Comparison of ENCODE assay signal across 12 cellular contexts in genomic region chr2:26721267-26722032, GRCh38. TPM values are rescaled to one million over a fixed set of nuclear protein-coding genes. Genes with fewer than 3 reads are reported as not detected.
DNase-seq lines count a peak whose midpoint lies in the region; ATAC-seq, FAIRE-seq and TF ChIP-seq lines count a peak whose summit lies in the region.
"Had no signal": no experiment of that assay in that cellular context is flagged by ENCODE, and none has a peak within 500 bp of the region (broad histone marks: within the 10 kb centered on the region; RNA-seq: fewer than 3 reads in every experiment).

No MANE protein-coding gene starts in this region.

- H3K36me3 ChIP-seq in BLaER1, result no peaks in the 10 kb centered on the region
- no peaks in the 10 kb centered on the region for H3K36me3 ChIP-seq in K562 (ENCODE audit: control insufficient read depth, insufficient read depth, low read length)
- H3K36me3 ChIP-seq in muscle layer of colon (ENCODE audit: insufficient read depth, low read length), result no peaks in the 10 kb centered on the region
- no peaks in the 10 kb centered on the region for H3K36me3 ChIP-seq in CD4-positive, alpha-beta memory T cell (ENCODE audit: insufficient read depth, low read length)

- no peak for FAIRE-seq in K562 (lab: Jason Lieb, UNC)

- no peaks in the 10 kb centered on the region for H3K9me3 Mint-ChIP-seq in CD4-positive, alpha-beta memory T cell
- no peaks in the 10 kb centered on the region for H3K9me3 Mint-ChIP-seq in activated naive CD8-positive, alpha-beta T cell treated with anti-CD3 and anti-CD28 coated beads, Interleukin-2, amount 50 U/mL, for 24 hours
- H3K9me3 Mint-ChIP-seq: HFFc6, nephron had no signal

- CTCF ChIA-PET in K562 (lab: Yijun Ruan, JAX; ENCODE audit: low intra/inter-chr PET ratio), result no interaction called here
- CTCF ChIA-PET in CD4-positive, alpha-beta memory T cell (lab: Charles Lee; ENCODE audit: partially characterized antibody), result interaction anchor here (0.7 kb wide), 1 partner anchor 10 kb away, joined by 3 read pairs; no protein-coding TSS in a partner anchor

- in situ Hi-C loops in K562 (cut with MboI), result no loop called here

- DNase-seq in NCI-H1694 (lab: John Stamatoyannopoulos, UW) (peak; percentile 70), K562 (ENCODE audit: extremely low read depth in 1 of 4, low spot score in 3 of 4) (no peak), GM19240 (ENCODE audit: insufficient read length, low spot score) (no peak)
- no peak for DNase-seq in CD4-positive, alpha-beta memory T cell
- DNase-seq in activated naive CD8-positive, alpha-beta T cell treated with anti-CD3 and anti-CD28 coated beads, Interleukin-2, amount 50 U/mL, for 24 hours, result no peak
- DNase-seq: activated CD4-positive, alpha-beta T cell treated with anti-CD3 and anti-CD28 coated beads, Interleukin-2, amount 50 U/mL, for 4 hours; CD4-positive, CD25-positive, alpha-beta regulatory T cell; HFFc6 had no signal

- ATAC-seq in K562, result no peak
- ATAC-seq in GM19351 (IDR thresholded peaks at IDR 0.05; ENCODE audit: unreplicated experiment), result no peak
- no peak for ATAC-seq in activated naive CD8-positive, alpha-beta T cell treated with anti-CD3 and anti-CD28 coated beads, Interleukin-2, amount 50 U/mL, for 24 hours

- H3K9ac ChIP-seq in BLaER1, result peak overlapping the region; percentile 59; the same call in 1 of the 2 replicates
- peak overlapping the region in 1 of 2 experiments; percentile 39; a peak in 1 of 4 replicates for H3K9ac ChIP-seq in K562 (ENCODE audit: insufficient read depth in 1 of 2, low read depth in 2 of 2, low read length in 2 of 2)
- H3K9ac ChIP-seq in muscle layer of colon (ENCODE audit: low read length), result peak overlapping the region; percentile 26

- H3K27ac Mint-ChIP-seq in CD4-positive, alpha-beta memory T cell, result no peak overlapping the region
- H3K27ac Mint-ChIP-seq in activated naive CD8-positive, alpha-beta T cell treated with anti-CD3 and anti-CD28 coated beads, Interleukin-2, amount 50 U/mL, for 24 hours, result no peak overlapping the region
- H3K27ac Mint-ChIP-seq: CD4-positive, CD25-positive, alpha-beta regulatory T cell had no signal

- intact Hi-C loops in K562 (cut with micrococcal nuclease), result no loop called here
- intact Hi-C loops in CD4-positive, alpha-beta memory T cell (cut with micrococcal nuclease), result no loop called here

- no peak overlapping the region for H3K4me3 ChIP-seq in BLaER1
- H3K4me3 ChIP-seq in K562, result no peak overlapping the region
- H3K4me3 ChIP-seq in muscle layer of colon (ENCODE audit: low read depth in 1 of 2, low read length in 2 of 2), result peak overlapping the region in 1 of 2 donors; percentile 17
- H3K4me3 ChIP-seq in CD4-positive, alpha-beta memory T cell (ENCODE audit: low read length in 2 of 2), result no peak overlapping the region

- BruUV-seq in K562 (replicated peaks; lab: Mats Ljungman, UMichigan), result no TSS peak

- TF ChIP-seq RAD21 in K562 (CRISPR knock-in tag; conservative IDR thresholded peaks at IDR 0.05 in 1 of 2, IDR thresholded peaks at IDR 0.05 in 1 of 2), result no peak

- TF ChIP-seq EP300 in K562 (IDR thresholded peaks at IDR 0.05; ENCODE audit: low read length), result no peak

- no peaks in the 10 kb centered on the region for H3K36me3 Mint-ChIP-seq in CD4-positive, alpha-beta memory T cell
- no peaks in the 10 kb centered on the region for H3K36me3 Mint-ChIP-seq in activated naive CD8-positive, alpha-beta T cell treated with anti-CD3 and anti-CD28 coated beads, Interleukin-2, amount 50 U/mL, for 24 hours (ENCODE audit: low read depth)
- H3K36me3 Mint-ChIP-seq: CD4-positive, CD25-positive, alpha-beta regulatory T cell had no signal

- H4K20me1 ChIP-seq in BLaER1 (no peaks in the 10 kb centered on the region), K562 (replicated peaks; ENCODE audit: control insufficient read depth, insufficient read depth, low read length) (no peaks in the 10 kb centered on the region)

- H3K4me3 Mint-ChIP-seq in CD4-positive, alpha-beta memory T cell, result no peak overlapping the region
- no peak overlapping the region for H3K4me3 Mint-ChIP-seq in activated naive CD8-positive, alpha-beta T cell treated with anti-CD3 and anti-CD28 coated beads, Interleukin-2, amount 50 U/mL, for 24 hours
- H3K4me3 Mint-ChIP-seq: CD4-positive, CD25-positive, alpha-beta regulatory T cell; HFFc6; nephron had no signal

- no peaks in the 10 kb centered on the region for H3K79me2 ChIP-seq in K562 (ENCODE audit: control insufficient read depth, insufficient read depth, low read length)

- H3K9me3 ChIP-seq in BLaER1 (no peaks in the 10 kb centered on the region; the same call in 1 of the 2 replicates), K562 (replicated peaks; ENCODE audit: control insufficient read depth, insufficient read depth, low read depth, low read length) (no peaks in the 10 kb centered on the region), muscle layer of colon (ENCODE audit: low read length) (no peaks in the 10 kb centered on the region)
- H3K9me3 ChIP-seq in CD4-positive, alpha-beta memory T cell (ENCODE audit: control insufficient read depth in 1 of 2, low read length in 2 of 2), result no peaks in the 10 kb centered on the region

- POLR2A ChIA-PET in K562 (lab: Yijun Ruan, JAX), result interaction anchor here (0.6 to 1.0 kb wide), 2 partner anchors 11 to 142 kb away, joined by 3 read pairs; no protein-coding TSS in a partner anchor
- POLR2A ChIA-PET in CD4-positive, alpha-beta memory T cell (lab: Charles Lee; ENCODE audit: partially characterized antibody), result no interaction called here

- TF ChIP-seq POLR2A in K562 (conservative IDR thresholded peaks at IDR 0.05), result no peak

- H2AFZ ChIP-seq in K562 (ENCODE audit: low read depth, low read length), result peak overlapping the region; percentile 33; the same call in 1 of the 2 replicates

- no peaks in the 10 kb centered on the region for H3K27me3 ChIP-seq in BLaER1
- H3K27me3 ChIP-seq in K562 (ENCODE audit: control insufficient read depth in 2 of 2, insufficient read depth in 2 of 2, low read length in 2 of 2), result no peaks in the 10 kb centered on the region
- no peaks in the 10 kb centered on the region for H3K27me3 ChIP-seq in muscle layer of colon (ENCODE audit: control insufficient read depth in 1 of 2, insufficient read depth in 2 of 2, low read length in 2 of 2)
- no peaks in the 10 kb centered on the region for H3K27me3 ChIP-seq in CD4-positive, alpha-beta memory T cell (ENCODE audit: insufficient read depth, low read length)

- no peaks in the 10 kb centered on the region for H3K9me1 ChIP-seq in K562 (ENCODE audit: control insufficient read depth, insufficient read depth, low read length)

- peaks cover 2% of the 10 kb centered on the region in 2 donors for H3K27me3 Mint-ChIP-seq in CD4-positive, alpha-beta memory T cell
- H3K27me3 Mint-ChIP-seq in activated naive CD8-positive, alpha-beta T cell treated with anti-CD3 and anti-CD28 coated beads, Interleukin-2, amount 50 U/mL, for 24 hours, result no peaks in the 10 kb centered on the region

- H3K4me2 ChIP-seq in BLaER1 (peak overlapping the region; percentile 90), K562 (ENCODE audit: insufficient read depth, low read length) (no peak overlapping the region)

- 63% methylated on average over 10 of the region's 12 CpGs for WGBS in K562 (ENCODE audit: insufficient coverage, low coverage, missing lambda C conversion rate)

- peaks cover 28% of the 10 kb centered on the region for H3K4me1 ChIP-seq in BLaER1
- peaks cover 15 to 36% of the 10 kb centered on the region in 2 experiments for H3K4me1 ChIP-seq in K562 (replicated peaks in 1 of 2; ENCODE audit: control insufficient read depth in 2 of 2, insufficient read depth in 2 of 2, low read length in 2 of 2)
- peaks cover 71% of the 10 kb centered on the region for H3K4me1 ChIP-seq in muscle layer of colon (ENCODE audit: insufficient read depth, low read length)
- H3K4me1 ChIP-seq in CD4-positive, alpha-beta memory T cell (ENCODE audit: insufficient read depth, low read length), result no peaks in the 10 kb centered on the region

- no peak for TF ChIP-seq CTCF in K562 (IDR thresholded peaks at IDR 0.05 in 2 of 3, conservative IDR thresholded peaks at IDR 0.05 in 1 of 3; ENCODE audit: insufficient read depth in 2 of 3, low read depth in 1 of 3, low read length in 3 of 3)

- H3K27ac ChIP-seq in BLaER1 (peak overlapping the region; percentile 78), K562 (ENCODE audit: extremely low read depth, low read depth, low read length) (no peak overlapping the region), muscle layer of colon (ENCODE audit: low read depth, low read length) (peak overlapping the region; percentile 79)
- H3K27ac ChIP-seq in CD4-positive, alpha-beta memory T cell (ENCODE audit: low read depth, low read length), result no peak overlapping the region

- H3K4me1 Mint-ChIP-seq in CD4-positive, alpha-beta memory T cell, result no peaks in the 10 kb centered on the region
- H3K4me1 Mint-ChIP-seq in activated naive CD8-positive, alpha-beta T cell treated with anti-CD3 and anti-CD28 coated beads, Interleukin-2, amount 50 U/mL, for 24 hours, result no peaks in the 10 kb centered on the region

RNA-seq across cellular contexts. Expression of gene KCNK3, which starts 28.9 kb away (rescaled TPM):
- 0.23 TPM in 1 of 2 replicates, not detected in the other for total RNA-seq in K562 (2011; cell fraction: chromatin; rRNA removed; ENCODE audit: low replicate concordance)
- 0.13 and 0.17 TPM in 2 replicates for total RNA-seq in K562 (2011; cell fraction: nucleolus; rRNA removed)
- total RNA-seq in K562 (2011; cell fraction: nucleoplasm; rRNA removed), result 0.07 TPM in 1 of 2 replicates, not detected in the other
- total RNA-seq in K562 (2014; rRNA removed), result 0.08 and 0.09 TPM in 2 replicates
- total RNA-seq in K562 (2014; rRNA removed; fragmentation: Illumina TruSeq; extraction: Trizol), result not detected in 2 replicates
- total RNA-seq in K562 (2015; rRNA removed; fragmentation: Illumina TruSeq; extraction: Trizol), result 0.04 TPM in 1 of 2 replicates, not detected in the other
- 0.13 and 0.20 TPM in 2 replicates for total RNA-seq in K562 (2021)
- polyA plus RNA-seq in K562 (2011; rRNA removed), result 0.06 TPM in 1 of 2 replicates, not detected in the other
- polyA plus RNA-seq in K562 (2011; cell fraction: cytosol; rRNA removed), result 0.19 TPM in 1 of 2 replicates, not detected in the other
- polyA plus RNA-seq in K562 (2011; cell fraction: nucleus; rRNA removed), result 0.06 TPM in 1 of 2 replicates, not detected in the other
- 0.01 and 0.04 TPM in 2 replicates for polyA plus RNA-seq in K562 (2012)
- polyA plus RNA-seq in K562 (2014; fragmentation: Illumina TruSeq; extraction: Trizol), result not detected in 2 replicates
- polyA plus RNA-seq in K562 (2014; fragmentation: Nextera tagmentation; extraction: Ambion mirVana), result under 1 TPM in 1 of 2 experiments, not detected in 1; 0.01 TPM
- 0.08 TPM in 1 of 2 replicates, not detected in the other for polyA plus RNA-seq in K562 (2014; rRNA removed)
- not detected in 2 replicates for polyA minus RNA-seq in K562 (2011; rRNA and poly(A)+ RNA removed)
- polyA minus RNA-seq in K562 (2011; cell fraction: cytosol; rRNA and poly(A)+ RNA removed), result not detected in 2 replicates
- polyA minus RNA-seq in K562 (2011; cell fraction: nucleus; rRNA and poly(A)+ RNA removed), result 0.13 TPM in 1 of 2 replicates, not detected in the other
- not detected for total RNA-seq in CD4-positive, alpha-beta memory T cell
- polyA plus RNA-seq in CD4-positive, alpha-beta memory T cell, result not detected
- total RNA-seq: CD4-positive, CD25-positive, alpha-beta regulatory T cell; HFFc6 had no signal
- polyA plus RNA-seq: CD4-positive, CD25-positive, alpha-beta regulatory T cell had no signal

RNA-seq across cellular contexts. Expression of gene SLC35F6, which starts 42.6 kb away (rescaled TPM):
- total RNA-seq in K562 (2011; cell fraction: chromatin; rRNA removed; ENCODE audit: low replicate concordance), result 21.5 and 40.8 TPM in 2 replicates
- 40.7 and 47.7 TPM in 2 replicates for total RNA-seq in K562 (2011; cell fraction: nucleolus; rRNA removed)
- total RNA-seq in K562 (2011; cell fraction: nucleoplasm; rRNA removed), result 48.1 and 75.0 TPM in 2 replicates
- total RNA-seq in K562 (2014; rRNA removed), result 22.9 and 31.9 TPM in 2 replicates
- 21.9 and 22.2 TPM in 2 replicates for total RNA-seq in K562 (2014; rRNA removed; fragmentation: Illumina TruSeq; extraction: Trizol)
- 28.1 and 29.4 TPM in 2 replicates for total RNA-seq in K562 (2015; rRNA removed; fragmentation: Illumina TruSeq; extraction: Trizol)
- 37.4 and 42.8 TPM in 2 replicates for total RNA-seq in K562 (2021)
- polyA plus RNA-seq in K562 (2011; rRNA removed), result 11.9 and 16.7 TPM in 2 replicates
- polyA plus RNA-seq in K562 (2011; cell fraction: cytosol; rRNA removed), result 18.3 and 30.0 TPM in 2 replicates
- polyA plus RNA-seq in K562 (2011; cell fraction: nucleus; rRNA removed), result 5.5 and 8.8 TPM in 2 replicates
- 17.4 and 33.3 TPM in 2 replicates for polyA plus RNA-seq in K562 (2012)
- 22.5 and 23.4 TPM in 2 replicates for polyA plus RNA-seq in K562 (2014; fragmentation: Illumina TruSeq; extraction: Trizol)
- 10 to 100 TPM; 19.3 to 47.3 TPM for polyA plus RNA-seq in K562 (2014; fragmentation: Nextera tagmentation; extraction: Ambion mirVana)
- polyA plus RNA-seq in K562 (2014; rRNA removed), result 18.8 and 20.9 TPM in 2 replicates
- polyA minus RNA-seq in K562 (2011; rRNA and poly(A)+ RNA removed), result 18.6 and 24.3 TPM in 2 replicates
- polyA minus RNA-seq in K562 (2011; cell fraction: cytosol; rRNA and poly(A)+ RNA removed), result 23.3 and 30.5 TPM in 2 replicates
- polyA minus RNA-seq in K562 (2011; cell fraction: nucleus; rRNA and poly(A)+ RNA removed), result 6.7 and 9.3 TPM in 2 replicates
- 10 to 100 TPM; 20.1 to 22.2 TPM for total RNA-seq in CD4-positive, alpha-beta memory T cell
- polyA plus RNA-seq in CD4-positive, alpha-beta memory T cell, result 1 to 10 TPM; 4.8 to 6.9 TPM

Comparison
In these comparisons a context has a peak if more than half of its experiments do, and no peak if none do; other contexts are left out.
1. H3K27ac ChIP-seq: peak in BLaER1 (single experiment) and muscle layer of colon (single experiment); none in K562 (single experiment) and CD4-positive, alpha-beta memory T cell (single experiment).